Comparison of ENCODE assay signal across 1 cellular context in the genomic region with DNA sequence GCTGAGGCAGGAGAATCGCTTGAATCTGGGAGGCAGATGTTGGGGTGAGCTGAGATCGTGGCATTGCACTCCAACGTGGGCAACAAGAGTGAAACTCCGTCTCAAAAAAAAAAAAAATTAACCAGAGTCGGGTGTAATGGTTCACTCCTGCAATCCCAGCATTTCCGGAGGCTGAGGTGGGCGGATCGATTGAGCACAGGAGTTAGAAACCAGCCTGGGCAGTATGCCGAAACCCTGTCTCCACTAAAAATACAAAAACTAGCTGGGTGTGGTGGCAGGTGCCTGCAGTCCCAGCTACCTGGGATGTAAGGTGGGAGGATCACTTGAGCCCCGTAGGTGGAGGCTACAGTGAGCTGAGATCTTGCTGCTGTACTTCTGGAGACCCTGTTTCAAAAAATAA.
TF ChIP-seq lines count a peak whose summit lies in the region.

No MANE protein-coding gene starts in this region.

TF ChIP-seq in neural cell, 6 proteins besides CTCF, POLR2A, EP300 and RAD21 (continued from another document):
- TF ChIP-seq, protein P1, sequence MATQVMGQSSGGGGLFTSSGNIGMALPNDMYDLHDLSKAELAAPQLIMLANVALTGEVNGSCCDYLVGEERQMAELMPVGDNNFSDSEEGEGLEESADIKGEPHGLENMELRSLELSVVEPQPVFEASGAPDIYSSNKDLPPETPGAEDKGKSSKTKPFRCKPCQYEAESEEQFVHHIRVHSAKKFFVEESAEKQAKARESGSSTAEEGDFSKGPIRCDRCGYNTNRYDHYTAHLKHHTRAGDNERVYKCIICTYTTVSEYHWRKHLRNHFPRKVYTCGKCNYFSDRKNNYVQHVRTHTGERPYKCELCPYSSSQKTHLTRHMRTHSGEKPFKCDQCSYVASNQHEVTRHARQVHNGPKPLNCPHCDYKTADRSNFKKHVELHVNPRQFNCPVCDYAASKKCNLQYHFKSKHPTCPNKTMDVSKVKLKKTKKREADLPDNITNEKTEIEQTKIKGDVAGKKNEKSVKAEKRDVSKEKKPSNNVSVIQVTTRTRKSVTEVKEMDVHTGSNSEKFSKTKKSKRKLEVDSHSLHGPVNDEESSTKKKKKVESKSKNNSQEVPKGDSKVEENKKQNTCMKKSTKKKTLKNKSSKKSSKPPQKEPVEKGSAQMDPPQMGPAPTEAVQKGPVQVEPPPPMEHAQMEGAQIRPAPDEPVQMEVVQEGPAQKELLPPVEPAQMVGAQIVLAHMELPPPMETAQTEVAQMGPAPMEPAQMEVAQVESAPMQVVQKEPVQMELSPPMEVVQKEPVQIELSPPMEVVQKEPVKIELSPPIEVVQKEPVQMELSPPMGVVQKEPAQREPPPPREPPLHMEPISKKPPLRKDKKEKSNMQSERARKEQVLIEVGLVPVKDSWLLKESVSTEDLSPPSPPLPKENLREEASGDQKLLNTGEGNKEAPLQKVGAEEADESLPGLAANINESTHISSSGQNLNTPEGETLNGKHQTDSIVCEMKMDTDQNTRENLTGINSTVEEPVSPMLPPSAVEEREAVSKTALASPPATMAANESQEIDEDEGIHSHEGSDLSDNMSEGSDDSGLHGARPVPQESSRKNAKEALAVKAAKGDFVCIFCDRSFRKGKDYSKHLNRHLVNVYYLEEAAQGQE (IDR thresholded peaks at IDR 0.05; ENCODE audit: borderline replicate concordance) = no peak
- TF ChIP-seq TAF1 (IDR thresholded peaks at IDR 0.05; ENCODE audit: low read depth) = no peak
